18 cellular contexts compared by ENCODE assay signal in genomic region chr13:86725105-86725504, GRCh38.
A peak's percentile ranks its signal among the peaks of the same experiment; 100 is the strongest.
DNase-seq lines count a peak whose midpoint lies in the region; ATAC-seq, FAIRE-seq and TF ChIP-seq lines count a peak whose summit lies in the region.
"Had no signal": no experiment of that assay in that cellular context is flagged by ENCODE, and none has a peak within 500 bp of the region (broad histone marks: within the 10 kb centered on the region; RNA-seq: fewer than 3 reads in every experiment).

No MANE protein-coding gene starts in this region.

- no peak overlapping the region for H3K4me3 ChIP-seq in HepG2 (replicated peaks in 1 of 3; ENCODE audit: insufficient read depth in 1 of 3, low read depth in 2 of 3, low read length in 3 of 3)
- no peak overlapping the region for H3K4me3 ChIP-seq in right lobe of liver
- no peak overlapping the region for H3K4me3 ChIP-seq in OCI-LY7 (ENCODE audit: low read depth, low read length, poor library complexity, severe bottlenecking)
- no peak overlapping the region for H3K4me3 ChIP-seq in epithelial cell of proximal tubule (ENCODE audit: low read depth, low read length)
- H3K4me3 ChIP-seq: left lung, transverse colon had no signal

- no peaks in the 10 kb centered on the region for H4K20me1 ChIP-seq in HepG2 (ENCODE audit: insufficient read depth, low read length)
- no peaks in the 10 kb centered on the region for H4K20me1 ChIP-seq in OCI-LY7 (ENCODE audit: insufficient read depth, low read length)

- TF ChIP-seq RAD21 in HepG2 (CRISPR knock-in tag; IDR thresholded peaks at IDR 0.05) = no peak

- no peak for FAIRE-seq in HepG2 (lab: Jason Lieb, UNC)

- no peaks in the 10 kb centered on the region for H3K36me3 Mint-ChIP-seq in activated T-cell treated with anti-CD3 and anti-CD28 coated beads, Interleukin-2, amount 50 U/mL, for 72 hours (ENCODE audit: insufficient read depth in 2 of 2)
- H3K36me3 Mint-ChIP-seq: activated naive CD8-positive, alpha-beta T cell; stimulated activated naive B cell treated with anti-CD40 and anti-IgM and Interleukin-4, amounts not matched to agents 10 μg/mL and 1 μg/mL and 100 μg/mL, for 72 hours had no signal

- H3K79me2 ChIP-seq in HepG2 (ENCODE audit: insufficient read depth, low read length) (no peaks in the 10 kb centered on the region), OCI-LY7 (ENCODE audit: insufficient read depth, low read depth, low read length) (no peaks in the 10 kb centered on the region)

- H3K9me2 ChIP-seq in OCI-LY7 (ENCODE audit: insufficient read depth, low read length) = no peaks in the 10 kb centered on the region

- intact Hi-C loops in HepG2 (cut with micrococcal nuclease; ENCODE audit: unreplicated experiment) (loop anchor here (1.0 kb wide), 1 partner anchor 158 kb away; no protein-coding TSS in a partner anchor), right lobe of liver (cut with DNase I) (no loop called here), OCI-LY7 (cut with micrococcal nuclease; ENCODE audit: unreplicated experiment) (no loop called here)

- TF ChIP-seq EP300 in HepG2 (IDR thresholded peaks at IDR 0.05; ENCODE audit: low read depth in 2 of 2, low read length in 2 of 2) (no peak), HepG2 (CRISPR knock-in tag; IDR thresholded peaks at IDR 0.05; ENCODE audit: borderline replicate concordance) (no peak)

- ATAC-seq in HepG2 = peak; percentile 44; the same call in 1 of the 3 replicates
- no peak for ATAC-seq in right lobe of liver
- no peak for ATAC-seq in activated T-cell treated with anti-CD3 and anti-CD28 coated beads, Interleukin-2, amount 50 U/mL, for 72 hours (replicated peaks in 1 of 2)
- ATAC-seq: left lung; stimulated activated naive B cell treated with anti-CD40 and anti-IgM and Interleukin-4, amounts not matched to agents 10 μg/mL and 1 μg/mL and 100 μg/mL, for 72 hours had no signal

- peaks cover 6 to 7% of the 10 kb centered on the region in 2 donors for H3K9me3 Mint-ChIP-seq in activated T-cell treated with anti-CD3 and anti-CD28 coated beads, Interleukin-2, amount 50 U/mL, for 72 hours

- 5% methylated on average over 3 of the region's 3 CpGs for WGBS in HepG2 (ENCODE audit: low lambda C conversion rate)
- WGBS in right lobe of liver (ENCODE audit: insufficient coverage, low coverage, low lambda C conversion rate, missing lambda C conversion rate) = 30% methylated on average over 3 of the region's 3 CpGs

- no peaks in the 10 kb centered on the region for H3K9me3 ChIP-seq in HepG2 (ENCODE audit: low read length)
- H3K9me3 ChIP-seq in right lobe of liver = no peaks in the 10 kb centered on the region
- H3K9me3 ChIP-seq in OCI-LY7 (ENCODE audit: low read length) = 0 out of 2 replicates have a peak, but pooled peaks cover 5% of the 10 kb centered on the region
- H3K9me3 ChIP-seq: left lung, transverse colon had no signal

- TF ChIP-seq CTCF in HepG2 (CRISPR knock-in tag; IDR thresholded peaks at IDR 0.05) (no peak), right lobe of liver (IDR thresholded peaks at IDR 0.05) (no peak), OCI-LY7 (conservative IDR thresholded peaks at IDR 0.05; ENCODE audit: low read length) (0 out of 2 replicates have a peak, but pooled peaks have one; percentile 25), epithelial cell of proximal tubule (conservative IDR thresholded peaks at IDR 0.05; ENCODE audit: low read depth, low read length) (peak; percentile 10)

- DNase-seq in HepG2 (ENCODE audit: low spot score) (no peak), right lobe of liver (no peak), OCI-LY7 (ENCODE audit: low spot score) (no peak), epithelial cell of proximal tubule (ENCODE audit: low read depth) (no peak), RKO (ENCODE audit: low spot score) (no peak), CD1c-positive myeloid dendritic cell (ENCODE audit: extremely low spot score) (no peak), NCI-H2107 (lab: John Stamatoyannopoulos, UW) (no peak)
- DNase-seq in activated T-cell treated with anti-CD3 and anti-CD28 coated beads, Interleukin-2, amount 50 U/mL, for 72 hours = no peak
- DNase-seq: activated CD4-positive, alpha-beta T cell treated with anti-CD3 and anti-CD28 coated beads for 4 hours; effector CD4-positive, alpha-beta T cell; left lung; NCI-H1694; NCI-H526 treated with DMSO at 0.1 percent for 48 hours; stimulated activated naive B cell treated with anti-CD40 and anti-IgM and Interleukin-4, amounts not matched to agents 10 μg/mL and 1 μg/mL and 100 μg/mL, for 72 hours; T-helper 2 cell; transverse colon had no signal

- H3K27ac Mint-ChIP-seq in activated T-cell treated with anti-CD3 and anti-CD28 coated beads, Interleukin-2, amount 50 U/mL, for 72 hours = no peak overlapping the region
- H3K27ac Mint-ChIP-seq: activated naive CD8-positive, alpha-beta T cell; stimulated activated naive B cell treated with anti-CD40 and anti-IgM and Interleukin-4, amounts not matched to agents 10 μg/mL and 1 μg/mL and 100 μg/mL, for 72 hours had no signal

- H3K4me2 ChIP-seq in HepG2 (ENCODE audit: low read depth, low read length) (no peak overlapping the region), OCI-LY7 (ENCODE audit: low read length) (no peak overlapping the region)
- H3K4me2 ChIP-seq: KMS-11 had no signal

- POLR2A ChIA-PET in HepG2 (lab: Yijun Ruan, JAX) = no interaction called here
- POLR2A ChIA-PET in OCI-LY7 (lab: Charles Lee) = interaction anchor here (0.5 kb wide), 1 partner anchor 54 kb away, joined by 3 read pairs; no protein-coding TSS in a partner anchor

- no peak overlapping the region for H3K4me3 Mint-ChIP-seq in activated T-cell treated with anti-CD3 and anti-CD28 coated beads, Interleukin-2, amount 50 U/mL, for 72 hours
- H3K4me3 Mint-ChIP-seq: activated naive CD8-positive, alpha-beta T cell; stimulated activated naive B cell treated with anti-CD40 and anti-IgM and Interleukin-4, amounts not matched to agents 10 μg/mL and 1 μg/mL and 100 μg/mL, for 72 hours had no signal

- H3K9ac ChIP-seq in HepG2 (ENCODE audit: insufficient read depth, low read depth, low read length) = no peak overlapping the region
- H3K9ac ChIP-seq: KMS-11 had no signal

- no peaks in the 10 kb centered on the region for H3K27me3 Mint-ChIP-seq in activated T-cell treated with anti-CD3 and anti-CD28 coated beads, Interleukin-2, amount 50 U/mL, for 72 hours (ENCODE audit: low read depth)
- H3K27me3 Mint-ChIP-seq: activated naive CD8-positive, alpha-beta T cell; stimulated activated naive B cell treated with anti-CD40 and anti-IgM and Interleukin-4, amounts not matched to agents 10 μg/mL and 1 μg/mL and 100 μg/mL, for 72 hours had no signal

- no peak overlapping the region for H3K27ac ChIP-seq in HepG2 (ENCODE audit: extremely low read length, insufficient read depth, low read length)
- no peak overlapping the region for H3K27ac ChIP-seq in right lobe of liver
- no peak overlapping the region for H3K27ac ChIP-seq in OCI-LY7 (ENCODE audit: low read depth, low read length, poor library complexity, severe bottlenecking)
- H3K27ac ChIP-seq: KMS-11, left lung, transverse colon had no signal

- in situ Hi-C loops in HepG2 (cut with HindIII; ENCODE audit: extremely low pct_ligation_motif_present, low pct_unique_long_range_greater_than_20kb) = no loop called here

- no peaks in the 10 kb centered on the region for H3K4me1 ChIP-seq in HepG2 (ENCODE audit: insufficient read depth, low read length)
- H3K4me1 ChIP-seq in right lobe of liver = no peaks in the 10 kb centered on the region
- H3K4me1 ChIP-seq in OCI-LY7 (ENCODE audit: insufficient read depth, low read length, poor library complexity, severe bottlenecking) = no peaks in the 10 kb centered on the region
- H3K4me1 ChIP-seq: left lung, transverse colon had no signal

- BruUV-seq in HepG2 (replicated peaks; lab: Mats Ljungman, UMichigan) (no TSS peak), OCI-LY7 (replicated peaks; lab: Mats Ljungman, UMichigan) (no TSS peak)

- H3K4me1 Mint-ChIP-seq in activated T-cell treated with anti-CD3 and anti-CD28 coated beads, Interleukin-2, amount 50 U/mL, for 72 hours (ENCODE audit: low read depth) = no peaks in the 10 kb centered on the region
- H3K4me1 Mint-ChIP-seq: stimulated activated naive B cell treated with anti-CD40 and anti-IgM and Interleukin-4, amounts not matched to agents 10 μg/mL and 1 μg/mL and 100 μg/mL, for 72 hours had no signal

- no peaks in the 10 kb centered on the region for H3K27me3 ChIP-seq in HepG2 (ENCODE audit: control insufficient read depth in 1 of 2, insufficient read depth in 2 of 2, low read length in 2 of 2)
- H3K27me3 ChIP-seq in right lobe of liver = no peaks in the 10 kb centered on the region
- H3K27me3 ChIP-seq: left lung, transverse colon had no signal

- no peaks in the 10 kb centered on the region for H3K36me3 ChIP-seq in HepG2 (replicated peaks in 1 of 2; ENCODE audit: control insufficient read depth in 1 of 2, insufficient read depth in 2 of 2, low read length in 2 of 2)
- no peaks in the 10 kb centered on the region for H3K36me3 ChIP-seq in right lobe of liver
- H3K36me3 ChIP-seq in OCI-LY7 (ENCODE audit: insufficient read depth, low read length) = no peaks in the 10 kb centered on the region
- H3K36me3 ChIP-seq: left lung, transverse colon had no signal

- H2AFZ ChIP-seq in HepG2 (ENCODE audit: low read length) = no peak overlapping the region
- H2AFZ ChIP-seq in OCI-LY7 (ENCODE audit: low read length) = no peak overlapping the region

- CTCF ChIA-PET in HepG2 (lab: Yijun Ruan, JAX; ENCODE audit: low intra/inter-chr PET ratio, low total read pairs) = no interaction called here
- CTCF ChIA-PET in OCI-LY7 (lab: Charles Lee; ENCODE audit: unreplicated experiment) = no interaction called here

- TF ChIP-seq POLR2A in HepG2 (IDR thresholded peaks at IDR 0.05; ENCODE audit: insufficient read depth in 1 of 2, low read depth in 2 of 2, low read length in 2 of 2) (no peak), right lobe of liver (IDR thresholded peaks at IDR 0.05) (no peak)

TF ChIP-seq in HepG2, 621 proteins besides CTCF, POLR2A, EP300 and RAD21:
- no peak for TF ChIP-seq ZNF10 (CRISPR knock-in tag; IDR thresholded peaks at IDR 0.05; ENCODE audit: borderline replicate concordance, low read depth)
- peak; percentile 11; the same call in 1 of the 2 replicates for TF ChIP-seq STAG1 (CRISPR knock-in tag; IDR thresholded peaks at IDR 0.05)

Comparison
In these comparisons a context has a peak if more than half of its experiments do, and no peak if none do; other contexts are left out.
1. CTCF ChIP-seq: peak in OCI-LY7 (single experiment) and epithelial cell of proximal tubule (single experiment); none in HepG2 (single experiment) and right lobe of liver (0 of 4).